In the genomic region with DNA sequence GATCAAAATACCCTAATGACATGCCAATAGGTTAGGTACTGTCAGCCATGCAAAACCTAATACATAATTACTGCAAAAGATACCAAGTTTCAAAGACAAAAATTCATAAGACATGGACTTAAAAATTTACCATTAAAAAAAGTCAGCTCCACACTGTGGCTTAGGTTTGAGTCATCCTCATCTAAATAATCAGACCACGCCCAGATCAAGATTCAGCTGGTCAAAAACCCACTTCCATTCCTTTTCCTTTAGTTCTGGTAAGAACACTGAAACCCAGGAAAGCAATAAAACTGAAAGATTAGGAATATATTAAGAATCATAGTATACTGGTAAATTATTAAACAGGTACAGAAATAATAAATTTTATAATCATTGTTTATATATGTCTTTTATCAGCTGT, we compare ENCODE assay signal across 1 cellular context.
TF ChIP-seq lines count a peak whose summit lies in the region.

No MANE protein-coding gene starts in this region.

TF ChIP-seq in IMR-90, 13 proteins besides CTCF, POLR2A, EP300 and RAD21 (continued from another document):
- no peak for TF ChIP-seq RFX5 (IDR thresholded peaks at IDR 0.05; ENCODE audit: low read depth, low read length)
- no peak for TF ChIP-seq BHLHE40 (IDR thresholded peaks at IDR 0.05; ENCODE audit: low read depth, low read length)
- no peak for TF ChIP-seq MAZ (IDR thresholded peaks at IDR 0.05; ENCODE audit: borderline replicate concordance, low read depth, low read length)
- no peak for TF ChIP-seq FOS (IDR thresholded peaks at IDR 0.05; ENCODE audit: low read depth, low read length)
- TF ChIP-seq CHD1 (IDR thresholded peaks at IDR 0.05; ENCODE audit: low read depth, low read length) = no peak
- no peak for TF ChIP-seq RCOR1 (IDR thresholded peaks at IDR 0.05; ENCODE audit: insufficient replicate concordance, low read length)
TF ChIP-seq in IMR-90: peak in this region for 0.
